2 cellular contexts compared by ENCODE assay signal in genomic region chr13:52949744-52950143, GRCh38.
TF ChIP-seq lines count a peak whose summit lies in the region.

No MANE protein-coding gene starts in this region.

TF ChIP-seq in GM23338, 12 proteins besides CTCF, POLR2A, EP300 and RAD21:
- TF ChIP-seq ZNF331 (CRISPR knock-in tag; IDR thresholded peaks at IDR 0.05; ENCODE audit: low read depth) (no peak), CREB1 (CRISPR knock-in tag; IDR thresholded peaks at IDR 0.05; ENCODE audit: low read depth) (no peak), JUNB (IDR thresholded peaks at IDR 0.05; ENCODE audit: unreplicated experiment) (no peak), EZH2phosphoT487 (IDR thresholded peaks at IDR 0.05; ENCODE audit: unreplicated experiment) (no peak), ZNF114 (CRISPR knock-in tag; IDR thresholded peaks at IDR 0.05) (no peak), POLR2AphosphoS5 (IDR thresholded peaks at IDR 0.05; ENCODE audit: low read depth) (no peak), STAT1 (IDR thresholded peaks at IDR 0.05; ENCODE audit: unreplicated experiment) (no peak), NANOG (IDR thresholded peaks at IDR 0.05; ENCODE audit: borderline replicate concordance) (no peak), EZH2 (IDR thresholded peaks at IDR 0.05; ENCODE audit: low read depth, unreplicated experiment) (no peak)
- TF ChIP-seq, protein P1, sequence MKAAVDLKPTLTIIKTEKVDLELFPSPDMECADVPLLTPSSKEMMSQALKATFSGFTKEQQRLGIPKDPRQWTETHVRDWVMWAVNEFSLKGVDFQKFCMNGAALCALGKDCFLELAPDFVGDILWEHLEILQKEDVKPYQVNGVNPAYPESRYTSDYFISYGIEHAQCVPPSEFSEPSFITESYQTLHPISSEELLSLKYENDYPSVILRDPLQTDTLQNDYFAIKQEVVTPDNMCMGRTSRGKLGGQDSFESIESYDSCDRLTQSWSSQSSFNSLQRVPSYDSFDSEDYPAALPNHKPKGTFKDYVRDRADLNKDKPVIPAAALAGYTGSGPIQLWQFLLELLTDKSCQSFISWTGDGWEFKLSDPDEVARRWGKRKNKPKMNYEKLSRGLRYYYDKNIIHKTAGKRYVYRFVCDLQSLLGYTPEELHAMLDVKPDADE (IDR thresholded peaks at IDR 0.05), result no peak
- TF ChIP-seq, protein P2, sequence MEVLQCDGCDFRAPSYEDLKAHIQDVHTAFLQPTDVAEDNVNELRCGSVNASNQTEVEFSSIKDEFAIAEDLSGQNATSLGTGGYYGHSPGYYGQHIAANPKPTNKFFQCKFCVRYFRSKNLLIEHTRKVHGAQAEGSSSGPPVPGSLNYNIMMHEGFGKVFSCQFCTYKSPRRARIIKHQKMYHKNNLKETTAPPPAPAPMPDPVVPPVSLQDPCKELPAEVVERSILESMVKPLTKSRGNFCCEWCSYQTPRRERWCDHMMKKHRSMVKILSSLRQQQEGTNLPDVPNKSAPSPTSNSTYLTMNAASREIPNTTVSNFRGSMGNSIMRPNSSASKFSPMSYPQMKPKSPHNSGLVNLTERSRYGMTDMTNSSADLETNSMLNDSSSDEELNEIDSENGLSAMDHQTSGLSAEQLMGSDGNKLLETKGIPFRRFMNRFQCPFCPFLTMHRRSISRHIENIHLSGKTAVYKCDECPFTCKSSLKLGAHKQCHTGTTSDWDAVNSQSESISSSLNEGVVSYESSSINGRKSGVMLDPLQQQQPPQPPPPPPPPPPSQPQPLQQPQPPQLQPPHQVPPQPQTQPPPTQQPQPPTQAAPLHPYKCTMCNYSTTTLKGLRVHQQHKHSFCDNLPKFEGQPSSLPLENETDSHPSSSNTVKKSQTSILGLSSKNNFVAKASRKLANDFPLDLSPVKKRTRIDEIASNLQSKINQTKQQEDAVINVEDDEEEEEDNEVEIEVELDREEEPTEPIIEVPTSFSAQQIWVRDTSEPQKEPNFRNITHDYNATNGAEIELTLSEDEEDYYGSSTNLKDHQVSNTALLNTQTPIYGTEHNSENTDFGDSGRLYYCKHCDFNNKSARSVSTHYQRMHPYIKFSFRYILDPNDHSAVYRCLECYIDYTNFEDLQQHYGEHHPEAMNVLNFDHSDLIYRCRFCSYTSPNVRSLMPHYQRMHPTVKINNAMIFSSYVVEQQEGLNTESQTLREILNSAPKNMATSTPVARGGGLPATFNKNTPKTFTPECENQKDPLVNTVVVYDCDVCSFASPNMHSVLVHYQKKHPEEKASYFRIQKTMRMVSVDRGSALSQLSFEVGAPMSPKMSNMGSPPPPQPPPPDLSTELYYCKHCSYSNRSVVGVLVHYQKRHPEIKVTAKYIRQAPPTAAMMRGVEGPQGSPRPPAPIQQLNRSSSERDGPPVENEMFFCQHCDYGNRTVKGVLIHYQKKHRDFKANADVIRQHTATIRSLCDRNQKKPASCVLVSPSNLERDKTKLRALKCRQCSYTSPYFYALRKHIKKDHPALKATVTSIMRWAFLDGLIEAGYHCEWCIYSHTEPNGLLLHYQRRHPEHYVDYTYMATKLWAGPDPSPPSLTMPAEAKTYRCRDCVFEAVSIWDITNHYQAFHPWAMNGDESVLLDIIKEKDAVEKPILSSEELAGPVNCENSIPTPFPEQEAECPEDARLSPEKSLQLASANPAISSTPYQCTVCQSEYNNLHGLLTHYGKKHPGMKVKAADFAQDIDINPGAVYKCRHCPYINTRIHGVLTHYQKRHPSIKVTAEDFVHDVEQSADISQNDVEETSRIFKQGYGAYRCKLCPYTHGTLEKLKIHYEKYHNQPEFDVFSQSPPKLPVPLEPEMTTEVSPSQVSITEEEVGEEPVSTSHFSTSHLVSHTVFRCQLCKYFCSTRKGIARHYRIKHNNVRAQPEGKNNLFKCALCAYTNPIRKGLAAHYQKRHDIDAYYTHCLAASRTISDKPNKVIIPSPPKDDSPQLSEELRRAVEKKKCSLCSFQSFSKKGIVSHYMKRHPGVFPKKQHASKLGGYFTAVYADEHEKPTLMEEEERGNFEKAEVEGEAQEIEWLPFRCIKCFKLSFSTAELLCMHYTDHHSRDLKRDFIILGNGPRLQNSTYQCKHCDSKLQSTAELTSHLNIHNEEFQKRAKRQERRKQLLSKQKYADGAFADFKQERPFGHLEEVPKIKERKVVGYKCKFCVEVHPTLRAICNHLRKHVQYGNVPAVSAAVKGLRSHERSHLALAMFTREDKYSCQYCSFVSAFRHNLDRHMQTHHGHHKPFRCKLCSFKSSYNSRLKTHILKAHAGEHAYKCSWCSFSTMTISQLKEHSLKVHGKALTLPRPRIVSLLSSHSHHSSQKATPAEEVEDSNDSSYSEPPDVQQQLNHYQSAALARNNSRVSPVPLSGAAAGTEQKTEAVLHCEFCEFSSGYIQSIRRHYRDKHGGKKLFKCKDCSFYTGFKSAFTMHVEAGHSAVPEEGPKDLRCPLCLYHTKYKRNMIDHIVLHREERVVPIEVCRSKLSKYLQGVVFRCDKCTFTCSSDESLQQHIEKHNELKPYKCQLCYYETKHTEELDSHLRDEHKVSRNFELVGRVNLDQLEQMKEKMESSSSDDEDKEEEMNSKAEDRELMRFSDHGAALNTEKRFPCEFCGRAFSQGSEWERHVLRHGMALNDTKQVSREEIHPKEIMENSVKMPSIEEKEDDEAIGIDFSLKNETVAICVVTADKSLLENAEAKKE (CRISPR knock-in tag; IDR thresholded peaks at IDR 0.05), result no peak

TF ChIP-seq in H1, 55 proteins besides CTCF, POLR2A, EP300 and RAD21:
- TF ChIP-seq YY1 (IDR thresholded peaks at IDR 0.05; ENCODE audit: low read depth, low read length) (no peak), GTF2F1 (IDR thresholded peaks at IDR 0.05; ENCODE audit: borderline replicate concordance, low read depth, low read length) (no peak), BCL11A (IDR thresholded peaks at IDR 0.05; ENCODE audit: low read depth in 2 of 2, low read length in 2 of 2) (no peak), CTBP2 (IDR thresholded peaks at IDR 0.05; ENCODE audit: borderline replicate concordance, insufficient read depth, insufficient read length, low read length) (no peak), SP2 (IDR thresholded peaks at IDR 0.05; ENCODE audit: low read length) (no peak), POLR2AphosphoS5 (IDR thresholded peaks at IDR 0.05; ENCODE audit: low read depth, low read length) (no peak), HDAC6 (IDR thresholded peaks at IDR 0.05; ENCODE audit: low read depth, low read length) (no peak), TAF1 (IDR thresholded peaks at IDR 0.05; ENCODE audit: low read depth, low read length) (no peak), SRF (IDR thresholded peaks at IDR 0.05; ENCODE audit: low read depth, low read length) (no peak), SIRT6 (IDR thresholded peaks at IDR 0.05; ENCODE audit: low read length) (no peak), BRCA1 (IDR thresholded peaks at IDR 0.05; ENCODE audit: low read depth, low read length) (no peak), PHF8 (conservative IDR thresholded peaks at IDR 0.05; ENCODE audit: low read depth, low read length) (no peak), SUZ12 (IDR thresholded peaks at IDR 0.05; ENCODE audit: low read length) (no peak), RBBP5 (IDR thresholded peaks at IDR 0.05; ENCODE audit: borderline replicate concordance, low read depth, low read length) (no peak), JUND (IDR thresholded peaks at IDR 0.05; ENCODE audit: low read length) (no peak)
- TF ChIP-seq, protein P3, sequence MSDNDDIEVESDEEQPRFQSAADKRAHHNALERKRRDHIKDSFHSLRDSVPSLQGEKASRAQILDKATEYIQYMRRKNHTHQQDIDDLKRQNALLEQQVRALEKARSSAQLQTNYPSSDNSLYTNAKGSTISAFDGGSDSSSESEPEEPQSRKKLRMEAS (IDR thresholded peaks at IDR 0.05), result no peak
